In genomic region chr2:135532581-135532980, GRCh38 we compare ENCODE assay signal across 9 cellular contexts. TPM values are rescaled to one million over a fixed set of nuclear protein-coding genes. Genes with fewer than 3 reads are reported as not detected.
DNase-seq lines count a peak whose midpoint lies in the region; ATAC-seq and TF ChIP-seq lines count a peak whose summit lies in the region.
"Had no signal": no experiment of that assay in that cellular context is flagged by ENCODE, and none has a peak within 500 bp of the region (broad histone marks: within the 10 kb centered on the region; RNA-seq: fewer than 3 reads in every experiment).

No MANE protein-coding gene starts in this region.

- H3K36me3 ChIP-seq in Caco-2 (ENCODE audit: control insufficient read depth, insufficient read depth, low read length) = no peaks in the 10 kb centered on the region
- peaks cover 24% of the 10 kb centered on the region; the same call in 1 of the 2 replicates for H3K36me3 ChIP-seq in KOPT-K1 (ENCODE audit: insufficient read depth, low read length)
- no peaks in the 10 kb centered on the region for H3K36me3 ChIP-seq in colonic mucosa

- ATAC-seq in HG03460 (IDR thresholded peaks at IDR 0.05; ENCODE audit: unreplicated experiment) = no peak
- ATAC-seq in sciatic nerve = no peak

- H3K9me3 ChIP-seq in Caco-2 (0 out of 2 replicates have a peak, but pooled peaks cover 4% of the 10 kb centered on the region), KOPT-K1 (ENCODE audit: insufficient read depth, low read length, poor library complexity, severe bottlenecking) (peaks cover 8% of the 10 kb centered on the region), colonic mucosa (no peaks in the 10 kb centered on the region)

- H3K27me3 Mint-ChIP-seq in Caco-2 (ENCODE audit: insufficient read depth, unreplicated experiment) (no peaks in the 10 kb centered on the region), nephron progenitor cell (ENCODE audit: low read depth, poor library complexity) (no peaks in the 10 kb centered on the region)
- no peaks in the 10 kb centered on the region for H3K27me3 Mint-ChIP-seq in activated T-helper 2 cell treated with anti-CD3 and anti-CD28 coated beads, Interferon-gamma antibody, Interleukin-2, Interleukin-4, amounts not matched to agents 10 μg/mL and 5 μg/mL and 100 μg/mL, durations not matched to agents 14 hours and 24 hours and 36 hours (ENCODE audit: low read depth)

- H3K27ac ChIP-seq in KOPT-K1 (ENCODE audit: low read depth, low read length, poor library complexity, severe bottlenecking) (peak overlapping the region; percentile 90), colonic mucosa (no peak overlapping the region)

- H3K27ac Mint-ChIP-seq in Caco-2 (ENCODE audit: unreplicated experiment) (peak overlapping the region; percentile 45), nephron progenitor cell (peak overlapping the region; percentile 87)
- H3K27ac Mint-ChIP-seq in activated T-helper 2 cell treated with anti-CD3 and anti-CD28 coated beads, Interferon-gamma antibody, Interleukin-2, Interleukin-4, amounts not matched to agents 10 μg/mL and 5 μg/mL and 100 μg/mL, durations not matched to agents 14 hours and 24 hours and 36 hours = no peak overlapping the region

- BruUV-seq in Caco-2 (replicated peaks; lab: Mats Ljungman, UMichigan) = TSS peak; percentile 50

- H3K4me3 Mint-ChIP-seq in Caco-2 (ENCODE audit: unreplicated experiment) (no peak overlapping the region), nephron progenitor cell (no peak overlapping the region)
- no peak overlapping the region for H3K4me3 Mint-ChIP-seq in activated T-helper 2 cell treated with anti-CD3 and anti-CD28 coated beads, Interferon-gamma antibody, Interleukin-2, Interleukin-4, amounts not matched to agents 10 μg/mL and 5 μg/mL and 100 μg/mL, durations not matched to agents 14 hours and 24 hours and 36 hours (ENCODE audit: low read depth)

- POLR2A ChIA-PET in Caco-2 (lab: Charles Lee) = no interaction called here

- H3K4me3 ChIP-seq in Caco-2 (ENCODE audit: low read depth, low read length) (peak overlapping the region; percentile 8; the same call in 1 of the 2 replicates), colonic mucosa (peak overlapping the region; percentile 78)

- no peaks in the 10 kb centered on the region for H3K36me3 Mint-ChIP-seq in Caco-2 (ENCODE audit: insufficient read depth, unreplicated experiment)
- H3K36me3 Mint-ChIP-seq in nephron progenitor cell (ENCODE audit: low read depth) = peaks cover 60% of the 10 kb centered on the region
- peaks cover 19% of the 10 kb centered on the region for H3K36me3 Mint-ChIP-seq in activated T-helper 2 cell treated with anti-CD3 and anti-CD28 coated beads, Interferon-gamma antibody, Interleukin-2, Interleukin-4, amounts not matched to agents 10 μg/mL and 5 μg/mL and 100 μg/mL, durations not matched to agents 14 hours and 24 hours and 36 hours (ENCODE audit: low read depth)

- CTCF ChIA-PET in Caco-2 (lab: Charles Lee) = no interaction called here

- H3K4me1 ChIP-seq in Caco-2 = 0 out of 2 replicates have a peak, but pooled peaks cover 3% of the 10 kb centered on the region
- H3K4me1 ChIP-seq in colonic mucosa = peaks cover 8% of the 10 kb centered on the region

- H3K4me1 Mint-ChIP-seq in Caco-2 (ENCODE audit: low read depth, unreplicated experiment) (no peaks in the 10 kb centered on the region), nephron progenitor cell (peaks cover 29% of the 10 kb centered on the region)
- peaks cover 27% of the 10 kb centered on the region for H3K4me1 Mint-ChIP-seq in activated T-helper 2 cell treated with anti-CD3 and anti-CD28 coated beads, Interferon-gamma antibody, Interleukin-2, Interleukin-4, amounts not matched to agents 10 μg/mL and 5 μg/mL and 100 μg/mL, durations not matched to agents 14 hours and 24 hours and 36 hours (ENCODE audit: low read depth)

- intact Hi-C loops in Caco-2 (cut with micrococcal nuclease; ENCODE audit: unreplicated experiment) (loop anchor here (5.0 kb wide), 2 partner anchors 260 to 530 kb away; no protein-coding TSS in a partner anchor), colonic mucosa (cut with DNase I) (no loop called here), sciatic nerve (cut with DNase I) (no loop called here)
- intact Hi-C loops in activated T-helper 2 cell treated with anti-CD3 and anti-CD28 coated beads, Interferon-gamma antibody, Interleukin-2, Interleukin-4, amounts not matched to agents 10 μg/mL and 5 μg/mL and 100 μg/mL, durations not matched to agents 14 hours and 24 hours and 36 hours (cut with micrococcal nuclease) = loop anchor here (5.0 to 10.0 kb wide), 5 partner anchors 130 to 792 kb away; no protein-coding TSS in a partner anchor

- H3K27me3 ChIP-seq in Caco-2 (replicated peaks; ENCODE audit: control insufficient read depth, insufficient read depth, low read length) (no peaks in the 10 kb centered on the region), colonic mucosa (no peaks in the 10 kb centered on the region)

- DNase-seq in Caco-2 (no peak), colonic mucosa (no peak), nephron progenitor cell (no peak), NCI-H226 (no peak), sciatic nerve (ENCODE audit: low spot score) (no peak)
- DNase-seq in activated T-helper 2 cell treated with anti-CD3 and anti-CD28 coated beads, Interferon-gamma antibody, Interleukin-2, Interleukin-4, amounts not matched to agents 10 μg/mL and 5 μg/mL and 100 μg/mL, durations not matched to agents 14 hours and 24 hours and 36 hours (ENCODE audit: low spot score) = no peak
- DNase-seq: NCI-H2029 treated with DMSO at 0.1 percent for 48 hours had no signal

- no peaks in the 10 kb centered on the region for H3K9me3 Mint-ChIP-seq in Caco-2 (ENCODE audit: unreplicated experiment)
- H3K9me3 Mint-ChIP-seq in nephron progenitor cell = peaks cover 35% of the 10 kb centered on the region
- no peaks in the 10 kb centered on the region for H3K9me3 Mint-ChIP-seq in activated T-helper 2 cell treated with anti-CD3 and anti-CD28 coated beads, Interferon-gamma antibody, Interleukin-2, Interleukin-4, amounts not matched to agents 10 μg/mL and 5 μg/mL and 100 μg/mL, durations not matched to agents 14 hours and 24 hours and 36 hours

- H3K9ac ChIP-seq in colonic mucosa (ENCODE audit: low read depth in 2 of 2, low read length in 2 of 2) = no peak overlapping the region

- TF ChIP-seq CTCF in Caco-2 (IDR thresholded peaks at IDR 0.05; ENCODE audit: insufficient read depth in 1 of 2, low read depth in 1 of 2, low read length in 1 of 2, severe bottlenecking in 1 of 2, unreplicated experiment in 1 of 2) (no peak), colonic mucosa (IDR thresholded peaks at IDR 0.05) (no peak), nephron progenitor cell (IDR thresholded peaks at IDR 0.05) (no peak)

RNA-seq across cellular contexts. Expression of gene R3HDM1, which starts 1.3 kb away (rescaled TPM):
- 44.4 and 45.3 TPM in 2 replicates for total RNA-seq in Caco-2 (2022)
- total RNA-seq in colonic mucosa = 10 to 100 TPM; 22.7 to 34.2 TPM
- 47.8 and 49.2 TPM in 2 replicates for total RNA-seq in activated T-helper 2 cell treated with anti-CD3 and anti-CD28 coated beads, Interferon-gamma antibody, Interleukin-2, Interleukin-4, amounts not matched to agents 10 μg/mL and 5 μg/mL and 100 μg/mL, durations not matched to agents 14 hours and 24 hours and 36 hours
- total RNA-seq in sciatic nerve = 32.5 TPM

RNA-seq across cellular contexts. Expression of gene ZRANB3, which starts 1.6 kb away (rescaled TPM):
- total RNA-seq in Caco-2 (2022) (13.5 and 17.0 TPM in 2 replicates), colonic mucosa (1 to 10 TPM; 2.5 to 7.8 TPM), sciatic nerve (9.5 TPM)
- total RNA-seq in activated T-helper 2 cell treated with anti-CD3 and anti-CD28 coated beads, Interferon-gamma antibody, Interleukin-2, Interleukin-4, amounts not matched to agents 10 μg/mL and 5 μg/mL and 100 μg/mL, durations not matched to agents 14 hours and 24 hours and 36 hours = 5.1 and 7.0 TPM in 2 replicates

Comparison
In these comparisons a context has a peak if more than half of its experiments do, and no peak if none do; other contexts are left out.
1. intact Hi-C loops: an anchor here in Caco-2 (5.0 kb wide) and activated T-helper 2 cell treated with anti-CD3 and anti-CD28 coated beads, Interferon-gamma antibody, Interleukin-2, Interleukin-4, amounts not matched to agents 10 μg/mL and 5 μg/mL and 100 μg/mL, durations not matched to agents 14 hours and 24 hours and 36 hours (5.0 to 10.0 kb wide); none called in colonic mucosa and sciatic nerve.